ENCODE assay signal across 22 cellular contexts in the genomic region with DNA sequence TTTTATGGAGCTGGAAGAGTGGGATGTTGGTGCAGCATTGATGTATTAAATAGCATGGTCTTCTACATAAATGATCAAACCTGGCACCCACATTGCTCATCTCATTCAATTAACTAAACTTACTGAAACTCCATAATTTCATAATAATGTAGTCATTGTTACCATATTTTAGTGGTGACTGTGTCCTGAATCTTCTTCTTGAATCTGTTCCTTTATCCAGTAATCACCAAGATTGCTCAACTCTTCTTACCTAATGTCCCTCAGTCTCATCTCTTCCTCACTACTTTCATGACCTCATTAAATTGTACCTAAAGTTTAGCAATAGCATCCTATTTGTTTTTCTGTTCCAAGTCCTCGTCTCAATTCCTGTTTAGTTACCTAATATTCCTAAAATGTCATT.
DNase-seq lines count a peak whose midpoint lies in the region; ATAC-seq, FAIRE-seq and TF ChIP-seq lines count a peak whose summit lies in the region.
"Had no signal": no experiment of that assay in that cellular context is flagged by ENCODE, and none has a peak within 500 bp of the region (broad histone marks: within the 10 kb centered on the region; RNA-seq: fewer than 3 reads in every experiment).

No MANE protein-coding gene starts in this region.

- H3K9me3 ChIP-seq in A549 = no peaks in the 10 kb centered on the region
- no peaks in the 10 kb centered on the region for H3K9me3 ChIP-seq in RWPE2 (ENCODE audit: severe bottlenecking)

- no peak for ATAC-seq in A549
- peak; percentile 66 for ATAC-seq in RWPE2 (ENCODE audit: low read depth)
- ATAC-seq in activated T-cell treated with anti-CD3 and anti-CD28 coated beads, Interleukin-2, amount 50 U/mL, for 4 hours = no peak
- ATAC-seq: activated CD4-positive, alpha-beta T cell treated with anti-CD3 and anti-CD28 coated beads for 36 hours; T-cell had no signal

- TF ChIP-seq EP300 in A549 (IDR thresholded peaks at IDR 0.05) = no peak

- H3K4me2 ChIP-seq in A549 = no peak overlapping the region
- H3K4me2 ChIP-seq: neural progenitor cell had no signal

- DNase-seq in A549 (ENCODE audit: low read depth in 1 of 2, low spot score in 1 of 2) = no peak
- peak; percentile 79 for DNase-seq in GM04504 (ENCODE audit: low read depth)
- no peak for DNase-seq in RWPE2 (ENCODE audit: low spot score)
- peak; percentile 68 for DNase-seq in fibroblast of peridontal ligament (ENCODE audit: extremely low read depth)
- DNase-seq in NCI-H524 treated with DMSO at 0.1 percent for 48 hours (lab: John Stamatoyannopoulos, UW) = no peak
- no peak for DNase-seq in activated CD4-positive, alpha-beta T cell treated with anti-CD3 and anti-CD28 coated beads, Interleukin-2, amount 50 U/mL, for 1 hour
- DNase-seq in NCI-H1092 (lab: John Stamatoyannopoulos, UW) = no peak
- no peak for DNase-seq in activated T-cell treated with anti-CD3 and anti-CD28 coated beads, Interleukin-2, amount 50 U/mL, for 4 hours
- DNase-seq: ACHN; activated CD4-positive, alpha-beta T cell treated with anti-CD3 and anti-CD28 coated beads for 36 hours; caudate nucleus; DMS153; H9; head of caudate nucleus; islet precursor cell; NCI-H1436 treated with DMSO at 0.1 percent for 48 hours; NCI-H446 treated with DMSO at 0.1 percent for 48 hours; stimulated activated CD4-positive, alpha-beta T cell treated with anti-CD3 and anti-CD28 coated beads, Interleukin-2, amount 100 ng/mL, for 24 hours; stimulated activated CD8-positive, alpha-beta memory T cell treated with anti-CD3 and anti-CD28 coated beads, Interleukin-4, amount 100 ng/mL, for 48 hours; T-cell had no signal

- POLR2A ChIA-PET in A549 (lab: Yijun Ruan, JAX) = no interaction called here

- no peaks in the 10 kb centered on the region for H3K4me1 Mint-ChIP-seq in activated T-cell treated with anti-CD3 and anti-CD28 coated beads, Interleukin-2, amount 50 U/mL, for 4 hours (ENCODE audit: low read depth)
- H3K4me1 Mint-ChIP-seq: activated CD4-positive, alpha-beta T cell treated with anti-CD3 and anti-CD28 coated beads for 36 hours; activated naive CD4-positive, alpha-beta T cell treated with anti-CD3 and anti-CD28 coated beads, Interleukin-2, amount 50 U/mL, for 24 hours; neural progenitor cell; T-cell had no signal

- CTCF ChIA-PET in A549 (lab: Yijun Ruan, JAX) = no interaction called here

- WGBS in A549 (ENCODE audit: missing lambda C conversion rate) = 0% methylated on average over 1 of the region's 1 CpG

- H3K4me3 ChIP-seq in A549 = no peak overlapping the region
- H3K4me3 ChIP-seq in RWPE2 (ENCODE audit: severe bottlenecking) = no peak overlapping the region
- H3K4me3 ChIP-seq: neural progenitor cell had no signal

- no peaks in the 10 kb centered on the region for H3K36me3 Mint-ChIP-seq in activated T-cell treated with anti-CD3 and anti-CD28 coated beads, Interleukin-2, amount 50 U/mL, for 4 hours (ENCODE audit: insufficient read depth)
- H3K36me3 Mint-ChIP-seq: neural progenitor cell, T-cell had no signal

- TF ChIP-seq POLR2A in A549 (IDR thresholded peaks at IDR 0.05; ENCODE audit: low read length) = no peak

- TF ChIP-seq CTCF in A549 (IDR thresholded peaks at IDR 0.05) = no peak
- no peak for TF ChIP-seq CTCF in RWPE2 (IDR thresholded peaks at IDR 0.05; ENCODE audit: poor library complexity, severe bottlenecking)

- H3K4me3 Mint-ChIP-seq in activated T-cell treated with anti-CD3 and anti-CD28 coated beads, Interleukin-2, amount 50 U/mL, for 4 hours = no peak overlapping the region
- H3K4me3 Mint-ChIP-seq: activated CD4-positive, alpha-beta T cell treated with anti-CD3 and anti-CD28 coated beads for 36 hours; activated naive CD4-positive, alpha-beta T cell treated with anti-CD3 and anti-CD28 coated beads, Interleukin-2, amount 50 U/mL, for 24 hours; H9; neural progenitor cell; T-cell had no signal

- H3K27me3 ChIP-seq in RWPE2 (ENCODE audit: insufficient read depth, poor library complexity, severe bottlenecking) = no peaks in the 10 kb centered on the region
- H3K27me3 ChIP-seq: neural progenitor cell had no signal

- H3K4me1 ChIP-seq in A549 (0 out of 3 replicates have a peak, but pooled peaks cover 6% of the 10 kb centered on the region), RWPE2 (ENCODE audit: insufficient read depth, poor library complexity, severe bottlenecking) (peaks cover 40% of the 10 kb centered on the region)
- H3K4me1 ChIP-seq: neural progenitor cell had no signal

- H3K27ac ChIP-seq in A549 = no peak overlapping the region
- peak overlapping the region; percentile 65 for H3K27ac ChIP-seq in RWPE2 (ENCODE audit: poor library complexity, severe bottlenecking)
- H3K27ac ChIP-seq: neural progenitor cell had no signal

- no peaks in the 10 kb centered on the region for H3K27me3 Mint-ChIP-seq in activated T-cell treated with anti-CD3 and anti-CD28 coated beads, Interleukin-2, amount 50 U/mL, for 4 hours (ENCODE audit: low read depth)
- H3K27me3 Mint-ChIP-seq: activated naive CD4-positive, alpha-beta T cell treated with anti-CD3 and anti-CD28 coated beads, Interleukin-2, amount 50 U/mL, for 24 hours; T-cell had no signal

- no peaks in the 10 kb centered on the region for H3K9me3 Mint-ChIP-seq in activated T-cell treated with anti-CD3 and anti-CD28 coated beads, Interleukin-2, amount 50 U/mL, for 4 hours
- H3K9me3 Mint-ChIP-seq: activated naive CD4-positive, alpha-beta T cell treated with anti-CD3 and anti-CD28 coated beads, Interleukin-2, amount 50 U/mL, for 24 hours; H9; neural progenitor cell; T-cell had no signal

- no peaks in the 10 kb centered on the region for H3K36me3 ChIP-seq in RWPE2 (ENCODE audit: low read depth)
- H3K36me3 ChIP-seq: neural progenitor cell had no signal

- FAIRE-seq in A549 (lab: Jason Lieb, UNC) = no peak

- no peak for TF ChIP-seq RAD21 in A549 (conservative IDR thresholded peaks at IDR 0.05 in 1 of 2, IDR thresholded peaks at IDR 0.05 in 1 of 2)

TF ChIP-seq in A549, 52 proteins besides CTCF, POLR2A, EP300 and RAD21:
- TF ChIP-seq NR3C1 (IDR thresholded peaks at IDR 0.05) = no peak
- no peak for TF ChIP-seq FOSL2 (IDR thresholded peaks at IDR 0.05)
- TF ChIP-seq FOSL2 (CRISPR knock-in tag; IDR thresholded peaks at IDR 0.05) = no peak
- no peak for TF ChIP-seq RNF2 (IDR thresholded peaks at IDR 0.05; ENCODE audit: borderline replicate concordance, low read depth)
- TF ChIP-seq, protein P1, sequence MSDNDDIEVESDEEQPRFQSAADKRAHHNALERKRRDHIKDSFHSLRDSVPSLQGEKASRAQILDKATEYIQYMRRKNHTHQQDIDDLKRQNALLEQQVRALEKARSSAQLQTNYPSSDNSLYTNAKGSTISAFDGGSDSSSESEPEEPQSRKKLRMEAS (IDR thresholded peaks at IDR 0.05) = no peak
- no peak for TF ChIP-seq SMC3 (IDR thresholded peaks at IDR 0.05)
- TF ChIP-seq ESRRA (IDR thresholded peaks at IDR 0.05; ENCODE audit: borderline replicate concordance, low read length) = no peak
- peak; percentile 17 to 55; a peak in 2 of 4 replicates for TF ChIP-seq CEBPB (IDR thresholded peaks at IDR 0.05)
- no peak for TF ChIP-seq EHF (CRISPR knock-in tag; IDR thresholded peaks at IDR 0.05)
- TF ChIP-seq JUNB (IDR thresholded peaks at IDR 0.05) = peak; percentile 16; the same call in 1 of the 2 replicates

Comparison
In these comparisons a context has a peak if more than half of its experiments do, and no peak if none do; other contexts are left out.
1. DNase-seq: peak in GM04504 (single experiment) and fibroblast of peridontal ligament (single experiment); none in A549 (0 of 2), RWPE2 (single experiment), NCI-H524 treated with DMSO at 0.1 percent for 48 hours (single experiment), activated CD4-positive, alpha-beta T cell treated with anti-CD3 and anti-CD28 coated beads, Interleukin-2, amount 50 U/mL, for 1 hour (single experiment), NCI-H1092 (single experiment) and activated T-cell treated with anti-CD3 and anti-CD28 coated beads, Interleukin-2, amount 50 U/mL, for 4 hours (single experiment).